41 cellular contexts compared by ENCODE assay signal in the genomic region with DNA sequence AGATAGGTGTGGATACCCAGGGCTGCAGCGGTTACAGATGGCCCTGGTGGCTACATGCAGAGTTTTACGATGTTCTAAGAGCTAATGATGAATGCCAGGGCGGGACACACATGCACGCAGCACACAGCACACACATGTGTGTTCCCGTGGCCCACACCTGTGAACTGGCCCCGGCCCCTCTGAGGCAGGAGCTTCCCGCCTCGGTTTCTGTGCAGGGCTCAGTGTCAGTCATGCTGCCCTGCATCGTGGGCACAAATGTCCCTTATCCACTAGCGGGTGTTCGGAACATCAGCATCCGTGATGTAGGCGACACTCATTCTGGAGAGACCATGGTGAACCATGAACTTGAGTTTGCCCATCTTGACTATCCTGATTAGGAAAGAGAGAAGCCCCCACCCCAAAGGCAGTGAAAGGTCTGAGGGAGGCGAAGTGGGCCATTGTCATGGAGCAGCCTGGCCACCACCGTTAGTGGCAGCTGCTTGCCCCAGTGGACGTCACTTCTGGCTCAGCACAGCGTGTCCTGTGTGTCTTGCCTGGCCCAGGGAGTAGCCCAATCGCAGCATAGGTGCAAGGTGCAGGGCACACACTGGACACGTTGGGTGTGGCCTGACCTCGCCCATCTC. TPM values are rescaled to one million over a fixed set of nuclear protein-coding genes. Genes with fewer than 3 reads are reported as not detected.
"Had no signal": no experiment of that assay in that cellular context is flagged by ENCODE, and none has a peak within 500 bp of the region (broad histone marks: within the 10 kb centered on the region; RNA-seq: fewer than 3 reads in every experiment).

No MANE protein-coding gene starts in this region.

- H3K27ac ChIP-seq: ascending aorta, cardiac muscle cell, KMS-11, Peyer's patch, VCaP had no signal

- H3K36me3 ChIP-seq: ascending aorta, cardiac muscle cell, Peyer's patch had no signal

- H3K27ac Mint-ChIP-seq: activated B cell treated with CpG ODN at 0.5 μM for 24 hours; activated CD4-positive, alpha-beta memory T cell treated with anti-CD3 and anti-CD28 coated beads for 36 hours; activated CD8-positive, alpha-beta memory T cell treated with anti-CD3 and anti-CD28 coated beads, Interleukin-2, amount 10 ng/mL, durations not matched to agents 7 days and 5 days; activated naive CD4-positive, alpha-beta T cell treated with anti-CD3 and anti-CD28 coated beads for 36 hours; activated naive CD8-positive, alpha-beta T cell; activated T-cell treated with anti-CD3 and anti-CD28 coated beads, Interleukin-2, amount 50 U/mL, for 24 hours; activated T-helper 2 cell treated with anti-CD3 and anti-CD28 coated beads, Interferon-gamma antibody, Interleukin-2, Interleukin-4, amounts not matched to agents 10 μg/mL and 5 μg/mL and 100 μg/mL, durations not matched to agents 14 hours and 24 hours and 36 hours had no signal

- H3K36me3 Mint-ChIP-seq: activated CD4-positive, alpha-beta memory T cell treated with anti-CD3 and anti-CD28 coated beads for 36 hours; activated CD8-positive, alpha-beta memory T cell treated with anti-CD3 and anti-CD28 coated beads, Interleukin-2, amount 10 ng/mL, durations not matched to agents 7 days and 5 days; activated naive CD8-positive, alpha-beta T cell had no signal

- ATAC-seq: activated CD8-positive, alpha-beta memory T cell treated with anti-CD3 and anti-CD28 coated beads, Interleukin-2, amount 10 ng/mL, durations not matched to agents 7 days and 5 days; PC-3; SK-N-SH treated with all-trans-retinoic acid at 6 μM for 48 hours had no signal

- DNase-seq: activated B cell treated with CpG ODN at 0.5 μM for 24 hours; activated CD4-positive, alpha-beta memory T cell treated with anti-CD3 and anti-CD28 coated beads for 36 hours; activated CD4-positive, alpha-beta T cell treated with anti-CD3 and anti-CD28 coated beads for 4 hours; activated CD4-positive, alpha-beta T cell treated with anti-CD3 and anti-CD28 coated beads, Interleukin-2, amount 50 U/mL, for 1 hour; activated CD4-positive, CD25-positive, alpha-beta regulatory T cell treated with anti-CD3 and anti-CD28 coated beads, Interleukin-2, amount 50 U/mL, for 72 hours; activated CD8-positive, alpha-beta memory T cell treated with anti-CD3 and anti-CD28 coated beads, Interleukin-2, amount 10 ng/mL, durations not matched to agents 7 days and 5 days; activated gamma-delta T cell; activated naive CD4-positive, alpha-beta T cell treated with anti-CD3 and anti-CD28 coated beads for 36 hours; activated T-cell treated with anti-CD3 and anti-CD28 coated beads, Interleukin-2, amount 50 U/mL, for 24 hours; amygdala; MM.1S; MV-4-11; NCI-H1092 treated with DMSO at 0.1 percent for 48 hours; NCI-H1417; NCI-H146; NCI-H187; NCI-H2029 treated with DMSO at 0.1 percent for 48 hours; NCI-H2107; NCI-H2171; NCI-H510A; NCI-H526; NCI-H748 treated with DMSO at 0.1 percent for 48 hours; NK-92 treated with Interleukin-12 subunit alpha and Interleukin-12 subunit beta, amount 100 ng/mL, for 24 hours; PC-3; Peyer's patch; RPMI8226; SIG-M5; T-helper 1 cell; T-helper 2 cell; T-helper 9 cell had no signal

- H3K4me3 Mint-ChIP-seq: activated B cell treated with CpG ODN at 0.5 μM for 24 hours; activated CD4-positive, alpha-beta memory T cell treated with anti-CD3 and anti-CD28 coated beads for 36 hours; activated CD8-positive, alpha-beta memory T cell treated with anti-CD3 and anti-CD28 coated beads, Interleukin-2, amount 10 ng/mL, durations not matched to agents 7 days and 5 days; activated naive CD4-positive, alpha-beta T cell treated with anti-CD3 and anti-CD28 coated beads for 36 hours; activated naive CD8-positive, alpha-beta T cell; activated T-cell treated with anti-CD3 and anti-CD28 coated beads, Interleukin-2, amount 50 U/mL, for 24 hours; central memory CD8-positive, alpha-beta T cell had no signal

- H3K9me3 ChIP-seq: ascending aorta, Peyer's patch had no signal

- H3K27me3 Mint-ChIP-seq: activated CD8-positive, alpha-beta memory T cell treated with anti-CD3 and anti-CD28 coated beads, Interleukin-2, amount 10 ng/mL, durations not matched to agents 7 days and 5 days; activated T-cell treated with anti-CD3 and anti-CD28 coated beads, Interleukin-2, amount 50 U/mL, for 24 hours had no signal

- H3K4me1 ChIP-seq: ascending aorta, Peyer's patch had no signal

- H3K9ac ChIP-seq: KMS-11 had no signal

- H3K4me2 ChIP-seq: KMS-11 had no signal

- H3K27me3 ChIP-seq: ascending aorta, cardiac muscle cell, Peyer's patch had no signal

- H3K4me1 Mint-ChIP-seq: activated B cell treated with CpG ODN at 0.5 μM for 24 hours; activated CD8-positive, alpha-beta memory T cell treated with anti-CD3 and anti-CD28 coated beads, Interleukin-2, amount 10 ng/mL, durations not matched to agents 7 days and 5 days; central memory CD8-positive, alpha-beta T cell had no signal

- H3K4me3 ChIP-seq: ascending aorta, cardiac muscle cell, Peyer's patch had no signal

- H3K9me3 Mint-ChIP-seq: activated B cell treated with CpG ODN at 0.5 μM for 24 hours; activated CD4-positive, alpha-beta memory T cell treated with anti-CD3 and anti-CD28 coated beads for 36 hours; activated naive CD4-positive, alpha-beta T cell treated with anti-CD3 and anti-CD28 coated beads for 36 hours; activated T-cell treated with anti-CD3 and anti-CD28 coated beads, Interleukin-2, amount 50 U/mL, for 24 hours; activated T-helper 2 cell treated with anti-CD3 and anti-CD28 coated beads, Interferon-gamma antibody, Interleukin-2, Interleukin-4, amounts not matched to agents 10 μg/mL and 5 μg/mL and 100 μg/mL, durations not matched to agents 14 hours and 24 hours and 36 hours; central memory CD8-positive, alpha-beta T cell had no signal

RNA-seq across cellular contexts. Expression of a gene that starts 43.8 kb away (rescaled TPM):
- total RNA-seq: activated B cell treated with CpG ODN at 0.5 μM for 24 hours; activated CD4-positive, alpha-beta memory T cell treated with anti-CD3 and anti-CD28 coated beads for 36 hours; activated CD8-positive, alpha-beta memory T cell treated with anti-CD3 and anti-CD28 coated beads, Interleukin-2, amount 10 ng/mL, durations not matched to agents 7 days and 5 days; activated naive CD4-positive, alpha-beta T cell treated with anti-CD3 and anti-CD28 coated beads for 36 hours; activated T-helper 2 cell treated with anti-CD3 and anti-CD28 coated beads, Interferon-gamma antibody, Interleukin-2, Interleukin-4, amounts not matched to agents 10 μg/mL and 5 μg/mL and 100 μg/mL, durations not matched to agents 14 hours and 24 hours and 36 hours; cardiac muscle cell; LHCN-M2; PC-3; Peyer's patch; SK-MEL-5 had no signal
- polyA plus RNA-seq: adipose tissue, cardiac muscle cell had no signal
